Comparison of ENCODE assay signal across 9 cellular contexts in genomic region chr6:11207199-11207968, GRCh38. TPM values are rescaled to one million over a fixed set of nuclear protein-coding genes. Genes with fewer than 3 reads are reported as not detected.
DNase-seq lines count a peak whose midpoint lies in the region; ATAC-seq and TF ChIP-seq lines count a peak whose summit lies in the region.
"Had no signal": no experiment of that assay in that cellular context is flagged by ENCODE, and none has a peak within 500 bp of the region (broad histone marks: within the 10 kb centered on the region; RNA-seq: fewer than 3 reads in every experiment).

No MANE protein-coding gene starts in this region.

- peaks cover 15% of the 10 kb centered on the region for H4K20me1 ChIP-seq in smooth muscle cell (ENCODE audit: low read depth)
- H4K20me1 ChIP-seq: BLaER1 had no signal

- H3K4me2 ChIP-seq in smooth muscle cell: peak overlapping the region; percentile 78
- H3K4me2 ChIP-seq: BLaER1 had no signal

- H3F3A ChIP-seq in smooth muscle cell (ENCODE audit: low read depth): peaks cover 45% of the 10 kb centered on the region

- peaks cover 57% of the 10 kb centered on the region for H3K4me1 ChIP-seq in smooth muscle cell (ENCODE audit: low read depth)

- H3K4me3 Mint-ChIP-seq in activated naive CD8-positive, alpha-beta T cell treated with anti-CD3 and anti-CD28 coated beads for 36 hours: no peak overlapping the region

- H3K36me3 Mint-ChIP-seq in activated naive CD8-positive, alpha-beta T cell treated with anti-CD3 and anti-CD28 coated beads for 36 hours: peaks cover 45% of the 10 kb centered on the region

- H3K27ac Mint-ChIP-seq in activated naive CD8-positive, alpha-beta T cell treated with anti-CD3 and anti-CD28 coated beads for 36 hours: peak overlapping the region; percentile 18

- H3K27me3 Mint-ChIP-seq in activated naive CD8-positive, alpha-beta T cell treated with anti-CD3 and anti-CD28 coated beads for 36 hours: no peaks in the 10 kb centered on the region

- peaks cover 6% of the 10 kb centered on the region for H3K36me3 ChIP-seq in smooth muscle cell (ENCODE audit: low read depth)

- H3K4me1 Mint-ChIP-seq in activated naive CD8-positive, alpha-beta T cell treated with anti-CD3 and anti-CD28 coated beads for 36 hours: peaks cover 46% of the 10 kb centered on the region

- 39% methylated on average over 5 of the region's 5 CpGs for WGBS in smooth muscle cell (ENCODE audit: low lambda C conversion rate)

- H3K27ac ChIP-seq in smooth muscle cell (ENCODE audit: low read depth): peak overlapping the region; percentile 99
- H3K27ac ChIP-seq: BLaER1 had no signal

- ATAC-seq in HG03159 (IDR thresholded peaks at IDR 0.05; ENCODE audit: unreplicated experiment): no peak

- no peaks in the 10 kb centered on the region for H3K27me3 ChIP-seq in smooth muscle cell (ENCODE audit: low read depth)
- H3K27me3 ChIP-seq: BLaER1 had no signal

- peak overlapping the region; percentile 97 for H3K9ac ChIP-seq in smooth muscle cell (ENCODE audit: low read depth)
- H3K9ac ChIP-seq: BLaER1 had no signal

- H3K4me3 ChIP-seq in smooth muscle cell: no peak overlapping the region
- H3K4me3 ChIP-seq: BLaER1 had no signal

- no peaks in the 10 kb centered on the region for H3K9me3 ChIP-seq in smooth muscle cell (replicated peaks; ENCODE audit: low read depth)
- H3K9me3 ChIP-seq: BLaER1 had no signal

- TF ChIP-seq CTCF in smooth muscle cell (IDR thresholded peaks at IDR 0.05; ENCODE audit: borderline replicate concordance, insufficient read depth, poor library complexity, severe bottlenecking): no peak

- peaks cover 91% of the 10 kb centered on the region for H3K79me2 ChIP-seq in smooth muscle cell (ENCODE audit: low read depth)

- no peak overlapping the region for H2AFZ ChIP-seq in smooth muscle cell (ENCODE audit: low read depth)

- peak; percentile 21 for DNase-seq in NCI-H748 (lab: John Stamatoyannopoulos, UW; ENCODE audit: unreplicated experiment)
- DNase-seq in NCI-H748 treated with DMSO at 0.1 percent for 48 hours (lab: John Stamatoyannopoulos, UW): no peak
- no peak for DNase-seq in activated naive CD8-positive, alpha-beta T cell treated with anti-CD3 and anti-CD28 coated beads for 36 hours
- DNase-seq in hepatic stellate cell (ENCODE audit: low spot score): peak; percentile 72
- DNase-seq in smooth muscle cell (lab: John Stamatoyannopoulos, UW; ENCODE audit: unreplicated experiment): no peak
- DNase-seq in GM19238 (ENCODE audit: insufficient read length, low spot score): no peak
- no peak for DNase-seq in NCI-H446 treated with DMSO at 0.1 percent for 48 hours (lab: John Stamatoyannopoulos, UW)

- H3K9me3 Mint-ChIP-seq in activated naive CD8-positive, alpha-beta T cell treated with anti-CD3 and anti-CD28 coated beads for 36 hours: no peaks in the 10 kb centered on the region

RNA-seq across cellular contexts. Expression of gene NEDD9, which starts 25.1 kb away (rescaled TPM):
- total RNA-seq in activated naive CD8-positive, alpha-beta T cell treated with anti-CD3 and anti-CD28 coated beads for 36 hours: 10 to 100 TPM; 32.0 to 33.7 TPM
- 127 and 139 TPM in 2 replicates for total RNA-seq in smooth muscle cell
- 75.2 and 85.6 TPM in 2 replicates for polyA plus RNA-seq in smooth muscle cell

Comparison
In these comparisons a context has a peak if more than half of its experiments do, and no peak if none do; other contexts are left out.
1. DNase-seq: peak in NCI-H748 (single experiment) and hepatic stellate cell (single experiment); none in NCI-H748 treated with DMSO at 0.1 percent for 48 hours (single experiment), activated naive CD8-positive, alpha-beta T cell treated with anti-CD3 and anti-CD28 coated beads for 36 hours (single experiment), smooth muscle cell (single experiment), GM19238 (single experiment) and NCI-H446 treated with DMSO at 0.1 percent for 48 hours (single experiment).